Comparison of ENCODE assay signal across 8 cellular contexts in the genomic region with DNA sequence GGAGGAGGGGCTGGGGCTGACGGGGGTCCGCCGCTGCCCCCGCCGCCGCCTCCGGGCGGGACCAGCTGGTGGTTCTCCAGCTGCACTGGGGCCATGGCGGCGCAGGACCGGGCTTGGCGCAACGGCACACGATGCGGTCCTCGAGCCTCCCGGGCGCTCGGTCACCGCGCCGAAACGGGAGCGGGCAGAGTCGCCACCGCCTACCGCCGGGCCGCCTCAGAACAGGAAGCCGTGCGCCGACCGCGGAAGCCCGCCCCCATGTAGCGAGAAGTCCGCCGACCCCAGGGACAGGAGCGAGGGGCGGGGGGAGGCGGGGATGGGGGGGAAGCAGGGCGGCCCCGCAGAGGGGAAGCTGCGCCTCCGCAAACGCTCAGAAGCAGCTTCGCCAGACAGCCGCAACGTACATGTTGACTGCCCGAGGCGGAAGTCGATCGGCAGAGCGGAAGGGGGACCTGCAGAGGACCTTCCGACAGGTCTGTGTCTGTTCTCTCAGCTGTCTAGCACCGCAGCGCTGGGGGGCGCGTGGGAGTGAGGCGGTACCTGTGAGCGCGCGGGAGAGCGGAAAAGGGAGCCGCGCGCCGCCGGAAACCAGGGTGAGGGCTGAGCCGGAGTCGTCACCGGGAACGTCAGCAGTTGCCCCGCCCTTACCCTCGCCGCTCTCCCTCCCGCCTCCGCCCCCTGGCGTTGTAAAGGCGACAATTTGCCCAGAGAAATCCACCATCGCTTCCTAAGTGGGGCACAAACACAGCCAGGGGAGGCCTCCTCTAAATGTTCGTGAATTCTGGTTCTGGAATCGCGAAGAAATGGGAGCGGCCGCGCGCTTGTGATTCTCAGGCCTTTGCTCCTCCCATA. TPM values are rescaled to one million over a fixed set of nuclear protein-coding genes. Genes with fewer than 3 reads are reported as not detected.
DNase-seq lines count a peak whose midpoint lies in the region; ATAC-seq and TF ChIP-seq lines count a peak whose summit lies in the region.

MED14 (minus strand) TSS at position 225 of the 852 bp plus-strand sequence; CDS start at position 95, 130 bp downstream.

- peak; percentile 55 for TF ChIP-seq CTCF in epithelial cell of esophagus (IDR thresholded peaks at IDR 0.05; ENCODE audit: insufficient read depth, low read depth, low read length, missing control alignments)

- H3K27me3 Mint-ChIP-seq in IgD-negative memory B cell: peaks cover 2% of the 10 kb centered on the region

- peak within 1 kb of the TSS; percentile 93 to 98 (median 95) for H3K4me3 Mint-ChIP-seq in IgD-negative memory B cell

- H3K27ac Mint-ChIP-seq in IgD-negative memory B cell: peak within 1 kb of the TSS; percentile 93 to 98 (median 96)

- H3K36me3 Mint-ChIP-seq in IgD-negative memory B cell: no peaks in the 10 kb centered on the region

- DNase-seq in DMS153 treated with DMSO at 0.1 percent for 48 hours (lab: John Stamatoyannopoulos, UW; ENCODE audit: unreplicated experiment) (peak; percentile 33), OCI-M1 (lab: John Stamatoyannopoulos, UW) (peak; percentile 94), activated T-cell treated with anti-CD3 and anti-CD28 coated beads for 4 hours (peak; percentile 80), epithelial cell of esophagus (ENCODE audit: low read depth) (peak; percentile 88), mucosa of gallbladder (ENCODE audit: low spot score) (peak; percentile 90)
- peak; percentile 75 to 95 for DNase-seq in stimulated activated CD8-positive, alpha-beta memory T cell treated with anti-CD3 and anti-CD28 coated beads, Interleukin-4, amount 100 ng/mL, for 4 hours (ENCODE audit: low read depth in 2 of 2, low spot score in 1 of 2)

- ATAC-seq in GM21529 (IDR thresholded peaks at IDR 0.05; ENCODE audit: unreplicated experiment): peak; percentile 88

- peak within 1 kb of the TSS; percentile 67 for H3K4me3 ChIP-seq in epithelial cell of esophagus (ENCODE audit: low read length)

- no peaks in the 10 kb centered on the region for H3K9me3 Mint-ChIP-seq in IgD-negative memory B cell

- H3K4me1 Mint-ChIP-seq in IgD-negative memory B cell: peaks cover 25 to 39% (median 31%) of the 10 kb centered on the region in 3 donors

RNA-seq across cellular contexts. Expression of gene MED14, which starts in this region (rescaled TPM):
- 10.3 TPM for polyA plus RNA-seq in IgD-negative memory B cell
- total RNA-seq in mucosa of gallbladder: 40.5 TPM

Comparison
In these comparisons a context has a peak if more than half of its experiments do, and no peak if none do; other contexts are left out.
1. Peak in every context shown above with its lines: DNase-seq, ATAC-seq and H3K4me3 ChIP-seq.
2. DNase-seq: peak in every context shown above with its lines; median percentile 94 in OCI-M1; 90 in mucosa of gallbladder; 88 in epithelial cell of esophagus; 85 in stimulated activated CD8-positive, alpha-beta memory T cell treated with anti-CD3 and anti-CD28 coated beads, Interleukin-4, amount 100 ng/mL, for 4 hours; 80 in activated T-cell treated with anti-CD3 and anti-CD28 coated beads for 4 hours; 33 in DMS153 treated with DMSO at 0.1 percent for 48 hours.